Comparison of ENCODE assay signal across 1 cellular context in genomic region chr11:30489513-30489912, GRCh38.
TF ChIP-seq lines count a peak whose summit lies in the region.

No MANE protein-coding gene starts in this region.

TF ChIP-seq in GM23338, 12 proteins besides CTCF, POLR2A, EP300 and RAD21 (continued from another document):
- TF ChIP-seq REST (IDR thresholded peaks at IDR 0.05; ENCODE audit: unreplicated experiment) = no peak
- no peak for TF ChIP-seq CREB1 (CRISPR knock-in tag; IDR thresholded peaks at IDR 0.05; ENCODE audit: low read depth)
- TF ChIP-seq NANOG (IDR thresholded peaks at IDR 0.05; ENCODE audit: borderline replicate concordance) = no peak
- TF ChIP-seq ZNF331 (CRISPR knock-in tag; IDR thresholded peaks at IDR 0.05; ENCODE audit: low read depth) = no peak
- TF ChIP-seq ZNF462 (CRISPR knock-in tag; IDR thresholded peaks at IDR 0.05) = no peak
